15 cellular contexts compared by ENCODE assay signal in the genomic region with DNA sequence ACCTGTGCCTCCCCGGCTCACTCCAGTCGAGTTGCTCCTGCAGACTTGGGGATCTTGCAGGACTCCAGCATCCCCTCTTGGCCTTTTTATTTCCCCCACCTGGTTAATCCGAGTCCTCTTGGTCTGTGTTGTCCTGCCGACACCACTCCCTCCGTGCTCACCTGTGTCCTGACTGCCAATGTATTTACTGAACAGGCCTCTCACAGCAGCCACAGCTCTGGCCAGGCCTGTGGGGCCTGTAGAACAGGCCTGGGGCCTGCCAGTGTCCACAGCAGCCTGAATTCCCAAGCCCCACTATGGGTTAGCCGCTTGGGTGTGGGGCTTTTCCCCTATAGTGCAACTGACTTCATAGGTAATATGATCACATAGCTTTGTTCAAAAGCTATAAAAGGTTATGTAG. TPM values are rescaled to one million over a fixed set of nuclear protein-coding genes. Genes with fewer than 3 reads are reported as not detected.
A peak's percentile ranks its signal among the peaks of the same experiment; 100 is the strongest.
DNase-seq lines count a peak whose midpoint lies in the region; ATAC-seq and TF ChIP-seq lines count a peak whose summit lies in the region.
"Had no signal": no experiment of that assay in that cellular context is flagged by ENCODE, and none has a peak within 500 bp of the region (broad histone marks: within the 10 kb centered on the region; RNA-seq: fewer than 3 reads in every experiment).

No MANE protein-coding gene starts in this region.

- intact Hi-C loops in activated naive CD4-positive, alpha-beta T cell treated with anti-CD3 and anti-CD28 coated beads for 36 hours (cut with micrococcal nuclease), result no loop called here
- intact Hi-C loops in dendritic cell treated with granulocyte-macrophage colony-stimulating factor and Interleukin-4, amounts not matched to agents 40 ng/mL and 50 ng/mL, for 4 days (cut with micrococcal nuclease), result no loop called here

- no peak overlapping the region for H3K4me3 Mint-ChIP-seq in activated naive CD4-positive, alpha-beta T cell treated with anti-CD3 and anti-CD28 coated beads, Interleukin-2, amount 10 ng/mL, durations not matched to agents 7 days and 5 days
- no peak overlapping the region for H3K4me3 Mint-ChIP-seq in activated naive CD4-positive, alpha-beta T cell treated with anti-CD3 and anti-CD28 coated beads for 36 hours
- H3K4me3 Mint-ChIP-seq in dendritic cell treated with granulocyte-macrophage colony-stimulating factor and Interleukin-4, amounts not matched to agents 40 ng/mL and 50 ng/mL, for 4 days, result no peak overlapping the region
- no peak overlapping the region for H3K4me3 Mint-ChIP-seq in neural crest cell
- H3K4me3 Mint-ChIP-seq in type B pancreatic cell, result no peak overlapping the region

- H3K27ac Mint-ChIP-seq in activated naive CD4-positive, alpha-beta T cell treated with anti-CD3 and anti-CD28 coated beads, Interleukin-2, amount 10 ng/mL, durations not matched to agents 7 days and 5 days, result no peak overlapping the region
- H3K27ac Mint-ChIP-seq in activated naive CD4-positive, alpha-beta T cell treated with anti-CD3 and anti-CD28 coated beads for 36 hours, result no peak overlapping the region
- H3K27ac Mint-ChIP-seq in dendritic cell treated with granulocyte-macrophage colony-stimulating factor and Interleukin-4, amounts not matched to agents 40 ng/mL and 50 ng/mL, for 4 days, result peak overlapping the region; percentile 69
- H3K27ac Mint-ChIP-seq in neural crest cell (ENCODE audit: unreplicated experiment) (peak overlapping the region; percentile 84), type B pancreatic cell (peak overlapping the region; percentile 63)

- TF ChIP-seq CTCF in neural crest cell (conservative IDR thresholded peaks at IDR 0.05) (no peak), type B pancreatic cell (conservative IDR thresholded peaks at IDR 0.05) (no peak)

- no peak for ATAC-seq in HG03432 (IDR thresholded peaks at IDR 0.05; ENCODE audit: unreplicated experiment)
- ATAC-seq: HepG2 had no signal

- DNase-seq in activated naive CD4-positive, alpha-beta T cell treated with anti-CD3 and anti-CD28 coated beads, Interleukin-2, amount 10 ng/mL, durations not matched to agents 7 days and 5 days, result peak; percentile 3
- no peak for DNase-seq in activated naive CD4-positive, alpha-beta T cell treated with anti-CD3 and anti-CD28 coated beads for 36 hours
- DNase-seq in neural crest cell (ENCODE audit: low read depth, low spot score), result no peak
- no peak for DNase-seq in type B pancreatic cell (ENCODE audit: extremely low spot score, unreplicated experiment)
- no peak for DNase-seq in HK-2 (ENCODE audit: unreplicated experiment)
- no peak for DNase-seq in activated T-cell treated with anti-CD3 and anti-CD28 coated beads for 4 hours
- DNase-seq: C1 segment of cervical spinal cord, H7, NCI-H1092, NCI-H1694, NCI-H2171 treated with DMSO at 0.1 percent for 48 hours had no signal

- peaks cover 3% of the 10 kb centered on the region for H3K36me3 Mint-ChIP-seq in activated naive CD4-positive, alpha-beta T cell treated with anti-CD3 and anti-CD28 coated beads, Interleukin-2, amount 10 ng/mL, durations not matched to agents 7 days and 5 days
- H3K36me3 Mint-ChIP-seq in activated naive CD4-positive, alpha-beta T cell treated with anti-CD3 and anti-CD28 coated beads for 36 hours (ENCODE audit: low read depth), result peaks cover 14% of the 10 kb centered on the region
- H3K36me3 Mint-ChIP-seq in dendritic cell treated with granulocyte-macrophage colony-stimulating factor and Interleukin-4, amounts not matched to agents 40 ng/mL and 50 ng/mL, for 4 days (ENCODE audit: low read depth), result peaks cover 66% of the 10 kb centered on the region
- peaks cover 3% of the 10 kb centered on the region for H3K36me3 Mint-ChIP-seq in neural crest cell (ENCODE audit: low read depth)
- H3K36me3 Mint-ChIP-seq in type B pancreatic cell, result peaks cover 10% of the 10 kb centered on the region

- H3K27me3 Mint-ChIP-seq in activated naive CD4-positive, alpha-beta T cell treated with anti-CD3 and anti-CD28 coated beads, Interleukin-2, amount 10 ng/mL, durations not matched to agents 7 days and 5 days, result no peaks in the 10 kb centered on the region
- H3K27me3 Mint-ChIP-seq in activated naive CD4-positive, alpha-beta T cell treated with anti-CD3 and anti-CD28 coated beads for 36 hours (ENCODE audit: low read depth), result no peaks in the 10 kb centered on the region
- no peaks in the 10 kb centered on the region for H3K27me3 Mint-ChIP-seq in dendritic cell treated with granulocyte-macrophage colony-stimulating factor and Interleukin-4, amounts not matched to agents 40 ng/mL and 50 ng/mL, for 4 days
- H3K27me3 Mint-ChIP-seq in neural crest cell (ENCODE audit: low read depth), result no peaks in the 10 kb centered on the region
- no peaks in the 10 kb centered on the region for H3K27me3 Mint-ChIP-seq in type B pancreatic cell

- no peaks in the 10 kb centered on the region for H3K4me1 Mint-ChIP-seq in activated naive CD4-positive, alpha-beta T cell treated with anti-CD3 and anti-CD28 coated beads, Interleukin-2, amount 10 ng/mL, durations not matched to agents 7 days and 5 days
- no peaks in the 10 kb centered on the region for H3K4me1 Mint-ChIP-seq in activated naive CD4-positive, alpha-beta T cell treated with anti-CD3 and anti-CD28 coated beads for 36 hours (ENCODE audit: low read depth)
- peaks cover 43% of the 10 kb centered on the region for H3K4me1 Mint-ChIP-seq in dendritic cell treated with granulocyte-macrophage colony-stimulating factor and Interleukin-4, amounts not matched to agents 40 ng/mL and 50 ng/mL, for 4 days (ENCODE audit: low read depth)
- H3K4me1 Mint-ChIP-seq in neural crest cell (no peaks in the 10 kb centered on the region), type B pancreatic cell (ENCODE audit: unreplicated experiment) (peaks cover 12% of the 10 kb centered on the region)

- no peaks in the 10 kb centered on the region for H3K9me3 Mint-ChIP-seq in activated naive CD4-positive, alpha-beta T cell treated with anti-CD3 and anti-CD28 coated beads, Interleukin-2, amount 10 ng/mL, durations not matched to agents 7 days and 5 days
- no peaks in the 10 kb centered on the region for H3K9me3 Mint-ChIP-seq in activated naive CD4-positive, alpha-beta T cell treated with anti-CD3 and anti-CD28 coated beads for 36 hours
- H3K9me3 Mint-ChIP-seq in dendritic cell treated with granulocyte-macrophage colony-stimulating factor and Interleukin-4, amounts not matched to agents 40 ng/mL and 50 ng/mL, for 4 days, result no peaks in the 10 kb centered on the region
- no peaks in the 10 kb centered on the region for H3K9me3 Mint-ChIP-seq in neural crest cell
- no peaks in the 10 kb centered on the region for H3K9me3 Mint-ChIP-seq in type B pancreatic cell

- CTCF ChIA-PET in activated naive CD4-positive, alpha-beta T cell treated with anti-CD3 and anti-CD28 coated beads, Interleukin-2, amount 10 ng/mL, durations not matched to agents 7 days and 5 days (lab: Charles Lee), result no interaction called here
- CTCF ChIA-PET in activated naive CD4-positive, alpha-beta T cell treated with anti-CD3 and anti-CD28 coated beads for 36 hours (lab: Charles Lee), result no interaction called here

RNA-seq across cellular contexts. Expression of a gene that starts 46.3 kb away (rescaled TPM):
- total RNA-seq in activated naive CD4-positive, alpha-beta T cell treated with anti-CD3 and anti-CD28 coated beads for 36 hours, result under 1 TPM; 0.47 to 0.93 TPM
- total RNA-seq in neural crest cell, result 1.9 and 2.3 TPM in 2 replicates
- total RNA-seq in type B pancreatic cell (ENCODE audit: low replicate concordance), result 16.7 and 17.6 TPM in 2 replicates
- total RNA-seq: A172, HepG2 had no signal

Comparison
In these comparisons a context has a peak if more than half of its experiments do, and no peak if none do; other contexts are left out.
1. H3K27ac Mint-ChIP-seq: peak in dendritic cell treated with granulocyte-macrophage colony-stimulating factor and Interleukin-4, amounts not matched to agents 40 ng/mL and 50 ng/mL, for 4 days (single experiment), neural crest cell (single experiment) and type B pancreatic cell (single experiment); none in activated naive CD4-positive, alpha-beta T cell treated with anti-CD3 and anti-CD28 coated beads, Interleukin-2, amount 10 ng/mL, durations not matched to agents 7 days and 5 days (single experiment) and activated naive CD4-positive, alpha-beta T cell treated with anti-CD3 and anti-CD28 coated beads for 36 hours (single experiment).